16 cellular contexts compared by ENCODE assay signal in genomic region chr3:45748068-45748467, GRCh38. TPM values are rescaled to one million over a fixed set of nuclear protein-coding genes. Genes with fewer than 3 reads are reported as not detected.
"Had no signal": no experiment of that assay in that cellular context is flagged by ENCODE, and none has a peak within 500 bp of the region (broad histone marks: within the 10 kb centered on the region; RNA-seq: fewer than 3 reads in every experiment).

No MANE protein-coding gene starts in this region.

- H3K9me3 ChIP-seq: lower lobe of right lung, neutrophil, right atrium auricular region had no signal

- DNase-seq: activated CD4-positive, alpha-beta memory T cell treated with anti-CD3 and anti-CD28 coated beads, Interleukin-2, amount 10 ng/mL, durations not matched to agents 7 days and 5 days; activated CD4-positive, alpha-beta T cell treated with anti-CD3 and anti-CD28 coated beads for 36 hours; activated CD8-positive, alpha-beta memory T cell treated with anti-CD3 and anti-CD28 coated beads, Interleukin-2, amount 50 U/mL, for 4 hours; activated naive CD8-positive, alpha-beta T cell treated with anti-CD3 and anti-CD28 coated beads, Interleukin-2, amount 10 ng/mL, durations not matched to agents 7 days and 5 days; activated T-cell treated with anti-CD3 and anti-CD28 coated beads, Interleukin-2, amount 50 U/mL, for 72 hours; anterior cingulate cortex; lower lobe of right lung; naive thymus-derived CD4-positive, alpha-beta T cell; stimulated activated naive CD4-positive, alpha-beta T cell; T-cell had no signal

- H3K4me3 ChIP-seq: hepatocyte, lower lobe of right lung, right atrium auricular region, smooth muscle cell had no signal

- ATAC-seq: activated CD4-positive, alpha-beta T cell treated with anti-CD3 and anti-CD28 coated beads for 36 hours; activated T-cell treated with anti-CD3 and anti-CD28 coated beads, Interleukin-2, amount 50 U/mL, for 72 hours; naive thymus-derived CD4-positive, alpha-beta T cell; T-cell had no signal

- H3K27ac ChIP-seq: hepatocyte, lower lobe of right lung, neutrophil, right atrium auricular region, VCaP had no signal

- H3K4me1 ChIP-seq: lower lobe of right lung, right atrium auricular region had no signal

RNA-seq across cellular contexts. Expression of gene SLC6A20, which starts 48.3 kb away (rescaled TPM):
- total RNA-seq: activated CD4-positive, alpha-beta memory T cell treated with anti-CD3 and anti-CD28 coated beads, Interleukin-2, amount 10 ng/mL, durations not matched to agents 7 days and 5 days; activated CD4-positive, alpha-beta T cell treated with anti-CD3 and anti-CD28 coated beads for 36 hours; activated naive CD8-positive, alpha-beta T cell treated with anti-CD3 and anti-CD28 coated beads, Interleukin-2, amount 10 ng/mL, durations not matched to agents 7 days and 5 days; activated T-cell treated with anti-CD3 and anti-CD28 coated beads, Interleukin-2, amount 50 U/mL, for 72 hours; endothelial cell of umbilical vein; naive thymus-derived CD4-positive, alpha-beta T cell; right atrium auricular region had no signal
